ENCODE assay signal across 10 cellular contexts in genomic region chr2:42926438-42927333, GRCh38.
DNase-seq lines count a peak whose midpoint lies in the region; ATAC-seq and TF ChIP-seq lines count a peak whose summit lies in the region.
"Had no signal": no experiment of that assay in that cellular context is flagged by ENCODE, and none has a peak within 500 bp of the region (broad histone marks: within the 10 kb centered on the region; RNA-seq: fewer than 3 reads in every experiment).

No MANE protein-coding gene starts in this region.

- H3K27me3 ChIP-seq in colonic mucosa (no peaks in the 10 kb centered on the region), mucosa of stomach (ENCODE audit: control insufficient read depth, insufficient read depth, low read length) (no peaks in the 10 kb centered on the region)
- no peaks in the 10 kb centered on the region for H3K27me3 ChIP-seq in effector memory CD4-positive, alpha-beta T cell (replicated peaks; ENCODE audit: control insufficient read depth, insufficient read depth, low read length, poor library complexity, severe bottlenecking)

- H3K4me3 ChIP-seq in colonic mucosa: no peak overlapping the region
- H3K4me3 ChIP-seq in mucosa of stomach (ENCODE audit: low read length): no peak overlapping the region
- H3K4me3 ChIP-seq in effector memory CD4-positive, alpha-beta T cell (ENCODE audit: insufficient read depth, low read depth, low read length, poor library complexity, severe bottlenecking): no peak overlapping the region
- no peak overlapping the region for H3K4me3 ChIP-seq in OCI-LY7 (ENCODE audit: low read depth, low read length, poor library complexity, severe bottlenecking)

- peaks cover 51% of the 10 kb centered on the region for H3K4me1 ChIP-seq in colonic mucosa
- peaks cover 78% of the 10 kb centered on the region for H3K4me1 ChIP-seq in mucosa of stomach (ENCODE audit: control insufficient read depth, insufficient read depth, low read length)
- H3K4me1 ChIP-seq in effector memory CD4-positive, alpha-beta T cell (ENCODE audit: control insufficient read depth, insufficient read depth, low read length, poor library complexity, severe bottlenecking): no peaks in the 10 kb centered on the region
- H3K4me1 ChIP-seq in OCI-LY7 (ENCODE audit: insufficient read depth, low read length, poor library complexity, severe bottlenecking): no peaks in the 10 kb centered on the region

- intact Hi-C loops in colonic mucosa (cut with DNase I) (no loop called here), OCI-LY7 (cut with micrococcal nuclease; ENCODE audit: unreplicated experiment) (no loop called here)

- H2AFZ ChIP-seq in OCI-LY7 (ENCODE audit: low read length): no peak overlapping the region

- H3K9me2 ChIP-seq in OCI-LY7 (ENCODE audit: insufficient read depth, low read length): no peaks in the 10 kb centered on the region

- H3K36me3 ChIP-seq in colonic mucosa (no peaks in the 10 kb centered on the region), mucosa of stomach (ENCODE audit: control insufficient read depth, insufficient read depth, low read length) (no peaks in the 10 kb centered on the region), OCI-LY7 (ENCODE audit: insufficient read depth, low read length) (no peaks in the 10 kb centered on the region)
- no peaks in the 10 kb centered on the region for H3K36me3 ChIP-seq in effector memory CD4-positive, alpha-beta T cell (ENCODE audit: control insufficient read depth, insufficient read depth, low read length)

- peaks cover 84% of the 10 kb centered on the region for H3K4me1 Mint-ChIP-seq in type B pancreatic cell (ENCODE audit: unreplicated experiment)
- H3K4me1 Mint-ChIP-seq: central memory CD8-positive, alpha-beta T cell had no signal

- BruUV-seq in OCI-LY7 (replicated peaks; lab: Mats Ljungman, UMichigan): no TSS peak

- no peaks in the 10 kb centered on the region for H3K79me2 ChIP-seq in OCI-LY7 (ENCODE audit: insufficient read depth, low read depth, low read length)

- no peaks in the 10 kb centered on the region for H4K20me1 ChIP-seq in OCI-LY7 (ENCODE audit: insufficient read depth, low read length)

- POLR2A ChIA-PET in OCI-LY7 (lab: Charles Lee): interaction anchor here (0.5 kb wide), 1 partner anchor 705 kb away, joined by 4 read pairs; no protein-coding TSS in a partner anchor

- no peak overlapping the region for H3K4me2 ChIP-seq in OCI-LY7 (ENCODE audit: low read length)

- no peaks in the 10 kb centered on the region for H3K9me3 ChIP-seq in colonic mucosa
- H3K9me3 ChIP-seq in mucosa of stomach (ENCODE audit: control insufficient read depth, low read length): no peaks in the 10 kb centered on the region
- no peaks in the 10 kb centered on the region for H3K9me3 ChIP-seq in effector memory CD4-positive, alpha-beta T cell (ENCODE audit: control insufficient read depth, low read length)
- H3K9me3 ChIP-seq in OCI-LY7 (ENCODE audit: low read length): no peaks in the 10 kb centered on the region

- H3K9ac ChIP-seq in colonic mucosa (ENCODE audit: low read depth in 2 of 2, low read length in 2 of 2) (peak overlapping the region; percentile 33 to 89), mucosa of stomach (ENCODE audit: low read length) (peak overlapping the region; percentile 54)

- peaks cover 6% of the 10 kb centered on the region for H3K36me3 Mint-ChIP-seq in type B pancreatic cell

- peak overlapping the region; percentile 92 for H3K27ac Mint-ChIP-seq in type B pancreatic cell

- DNase-seq in NCI-H510A treated with DMSO at 0.1 percent for 48 hours (lab: John Stamatoyannopoulos, UW) (peak; percentile 34), NCI-H510A (lab: John Stamatoyannopoulos, UW) (no peak), colonic mucosa (peak; percentile 68), type B pancreatic cell (ENCODE audit: extremely low spot score, unreplicated experiment) (no peak), OCI-LY7 (ENCODE audit: low spot score) (no peak)
- DNase-seq in effector memory CD4-positive, alpha-beta T cell: no peak
- DNase-seq: RPMI8226 had no signal

- H3K27ac ChIP-seq in colonic mucosa (peak overlapping the region; percentile 90), OCI-LY7 (ENCODE audit: low read depth, low read length, poor library complexity, severe bottlenecking) (no peak overlapping the region)
- H3K27ac ChIP-seq in effector memory CD4-positive, alpha-beta T cell (ENCODE audit: insufficient read depth, low read length, poor library complexity, severe bottlenecking): no peak overlapping the region

- no peaks in the 10 kb centered on the region for H3K27me3 Mint-ChIP-seq in type B pancreatic cell

- TF ChIP-seq CTCF in colonic mucosa (IDR thresholded peaks at IDR 0.05): no peak
- TF ChIP-seq CTCF in type B pancreatic cell (conservative IDR thresholded peaks at IDR 0.05): no peak
- no peak for TF ChIP-seq CTCF in OCI-LY7 (conservative IDR thresholded peaks at IDR 0.05; ENCODE audit: low read length)

- CTCF ChIA-PET in OCI-LY7 (lab: Charles Lee; ENCODE audit: unreplicated experiment): no interaction called here

- H3K4me3 Mint-ChIP-seq in type B pancreatic cell: peak overlapping the region; percentile 67
- H3K4me3 Mint-ChIP-seq: central memory CD8-positive, alpha-beta T cell had no signal

- no peak for ATAC-seq in HG02870 (IDR thresholded peaks at IDR 0.05; ENCODE audit: unreplicated experiment)

- no peaks in the 10 kb centered on the region for H3K9me3 Mint-ChIP-seq in type B pancreatic cell
- H3K9me3 Mint-ChIP-seq: central memory CD8-positive, alpha-beta T cell had no signal

Comparison
In these comparisons a context has a peak if more than half of its experiments do, and no peak if none do; other contexts are left out.
1. DNase-seq: peak in NCI-H510A treated with DMSO at 0.1 percent for 48 hours (single experiment) and colonic mucosa (single experiment); none in NCI-H510A (single experiment), type B pancreatic cell (single experiment), effector memory CD4-positive, alpha-beta T cell (0 of 3) and OCI-LY7 (single experiment).